19 cellular contexts compared by ENCODE assay signal in the genomic region with DNA sequence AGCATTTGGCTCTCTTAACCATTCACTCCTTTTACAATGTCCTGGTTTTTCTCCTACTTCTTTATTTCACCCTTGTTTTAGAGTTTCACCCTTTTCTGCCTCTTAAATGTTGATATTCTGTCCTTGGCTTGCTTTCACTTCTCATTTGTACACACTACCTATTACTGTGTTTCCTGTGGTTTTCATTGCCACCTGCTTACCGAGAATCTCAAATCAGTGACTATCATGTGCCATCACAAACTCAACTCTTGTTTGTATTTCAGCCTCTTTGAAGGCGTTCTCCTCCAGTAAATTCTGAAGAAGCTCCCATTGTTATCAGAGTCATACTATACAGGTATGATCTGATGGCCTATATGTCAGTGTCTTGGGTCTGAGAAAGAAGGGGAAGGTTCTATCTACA.
A peak's percentile ranks its signal among the peaks of the same experiment; 100 is the strongest.
DNase-seq lines count a peak whose midpoint lies in the region; ATAC-seq, FAIRE-seq and TF ChIP-seq lines count a peak whose summit lies in the region.
"Had no signal": no experiment of that assay in that cellular context is flagged by ENCODE, and none has a peak within 500 bp of the region (broad histone marks: within the 10 kb centered on the region; RNA-seq: fewer than 3 reads in every experiment).

No MANE protein-coding gene starts in this region.

- H2AFZ ChIP-seq in SU-DHL-6 (ENCODE audit: low read depth, low read length, severe bottlenecking): no peak overlapping the region

- no peaks in the 10 kb centered on the region for H4K20me1 ChIP-seq in SU-DHL-6 (ENCODE audit: low read depth, low read length)
- H4K20me1 ChIP-seq: BLaER1 had no signal

- TF ChIP-seq CTCF in SU-DHL-6 (IDR thresholded peaks at IDR 0.05; ENCODE audit: insufficient read depth, low read length, poor library complexity, severe bottlenecking) (no peak), BE2C (IDR thresholded peaks at IDR 0.05; ENCODE audit: low read depth, low read length) (no peak)

- H3K9ac ChIP-seq in SU-DHL-6 (ENCODE audit: low read length): no peak overlapping the region
- H3K9ac ChIP-seq: BLaER1 had no signal

- no peaks in the 10 kb centered on the region for H3K79me2 ChIP-seq in SU-DHL-6 (ENCODE audit: insufficient read depth, low read length)

- no peak for DNase-seq in BE2C
- no peak for DNase-seq in islet precursor cell
- DNase-seq in H54 (ENCODE audit: insufficient read length, low spot score): no peak
- DNase-seq: activated CD4-positive, CD25-positive, alpha-beta regulatory T cell treated with anti-CD3 and anti-CD28 coated beads, Interleukin-2, amount 50 U/mL, for 72 hours; activated T-cell treated with anti-CD3 and anti-CD28 coated beads, Interleukin-2, amount 50 U/mL, for 72 hours; aorta; cortex of kidney; EL; NCI-H1092 treated with DMSO at 0.1 percent for 48 hours; NCI-H446; sigmoid colon; T-cell had no signal

- peak; percentile 84 for ATAC-seq in GM18511 (IDR thresholded peaks at IDR 0.05; ENCODE audit: unreplicated experiment)
- ATAC-seq in GM21447 (IDR thresholded peaks at IDR 0.05; ENCODE audit: unreplicated experiment): peak; percentile 87
- peak; percentile 84 for ATAC-seq in HG03108 (IDR thresholded peaks at IDR 0.05; ENCODE audit: unreplicated experiment)
- ATAC-seq in GM19035 (IDR thresholded peaks at IDR 0.05; ENCODE audit: unreplicated experiment): no peak
- ATAC-seq: Panc1, T-cell had no signal

- H3F3A ChIP-seq in SU-DHL-6 (ENCODE audit: insufficient read depth): no peaks in the 10 kb centered on the region

- FAIRE-seq in H54 (lab: Jason Lieb, UNC): no peak

- H3K4me1 ChIP-seq in BE2C: no peaks in the 10 kb centered on the region
- H3K4me1 ChIP-seq: BLaER1, sigmoid colon had no signal

- TF ChIP-seq POLR2A in H54 (IDR thresholded peaks at IDR 0.05; ENCODE audit: low read depth, low read length): no peak

- H3K9me3 ChIP-seq in SU-DHL-6 (ENCODE audit: insufficient read depth, low read length) (no peaks in the 10 kb centered on the region), BE2C (no peaks in the 10 kb centered on the region)
- H3K9me3 ChIP-seq: BLaER1, sigmoid colon had no signal

- H3K4me3 ChIP-seq in SU-DHL-6 (ENCODE audit: insufficient read depth, low read length, poor library complexity, severe bottlenecking) (no peak overlapping the region), BE2C (ENCODE audit: low read depth, low read length) (no peak overlapping the region)
- H3K4me3 ChIP-seq: BLaER1, sigmoid colon had no signal

- H3K4me2 ChIP-seq in SU-DHL-6 (ENCODE audit: low read depth, low read length, poor library complexity, severe bottlenecking): peak overlapping the region; percentile 29
- H3K4me2 ChIP-seq: BLaER1 had no signal

- no peaks in the 10 kb centered on the region for H3K27me3 ChIP-seq in SU-DHL-6 (ENCODE audit: low read length)
- H3K27me3 ChIP-seq in BE2C: peaks cover 13% of the 10 kb centered on the region
- H3K27me3 ChIP-seq: BLaER1, sigmoid colon had no signal

- H3K36me3 ChIP-seq in SU-DHL-6 (ENCODE audit: low read length): no peaks in the 10 kb centered on the region
- H3K36me3 ChIP-seq in BE2C: no peaks in the 10 kb centered on the region
- H3K36me3 ChIP-seq: BLaER1, sigmoid colon had no signal

- no peaks in the 10 kb centered on the region for H3K9me2 ChIP-seq in SU-DHL-6 (replicated peaks; ENCODE audit: insufficient read depth, low read length)

- peak overlapping the region; percentile 49 for H3K27ac ChIP-seq in SU-DHL-6 (ENCODE audit: low read depth, low read length)
- H3K27ac ChIP-seq: BLaER1, sigmoid colon had no signal
